In genomic region chr2:102179061-102179460, GRCh38 we compare ENCODE assay signal across 36 cellular contexts. TPM values are rescaled to one million over a fixed set of nuclear protein-coding genes. Genes with fewer than 3 reads are reported as not detected.
"Had no signal": no experiment of that assay in that cellular context is flagged by ENCODE, and none has a peak within 500 bp of the region (broad histone marks: within the 10 kb centered on the region; RNA-seq: fewer than 3 reads in every experiment).

No MANE protein-coding gene starts in this region.

- H3K9ac ChIP-seq: KMS-11 had no signal

- DNase-seq: Karpas-422, MM.1S, MV-4-11, NCI-H1092, NCI-H1105, NCI-H1436, NCI-H146, NCI-H1694, NCI-H187, NCI-H1930, NCI-H2029 treated with DMSO at 0.1 percent for 48 hours, NCI-H2081 treated with DMSO at 0.1 percent for 48 hours, NCI-H2107, NCI-H2171, NCI-H226, NCI-H446 treated with DMSO at 0.1 percent for 48 hours, NCI-H510A, NCI-H524, NCI-H526, NCI-H69, NCI-H748 treated with DMSO at 0.1 percent for 48 hours, NCI-H82, PC-9, SHP77, SIG-M5, SJCRH30 had no signal

- H3K4me1 ChIP-seq: SJCRH30 had no signal

- H3K4me2 ChIP-seq: KMS-11, PC-9 had no signal

- H3K9me3 ChIP-seq: SJCRH30 had no signal

- H2AFZ ChIP-seq: PC-9 had no signal

- H3K27ac ChIP-seq: KMS-11, PC-9, RWPE1, SJCRH30, SK-N-MC had no signal

- ATAC-seq: Panc1, Right ventricle myocardium inferior, SK-N-SH treated with all-trans-retinoic acid at 6 μM for 48 hours had no signal

- H3K4me3 ChIP-seq: PC-9, SJCRH30, SK-N-MC had no signal

- H3K36me3 ChIP-seq: SJCRH30 had no signal

RNA-seq across cellular contexts. Expression of gene IL1RL2, which starts 7.8 kb away (rescaled TPM):
- total RNA-seq: MCF 10A, OCI-LY7, Right ventricle myocardium inferior, RPMI7951, SJCRH30, SK-MEL-5 had no signal

RNA-seq across cellular contexts. Expression of gene IL1R1, which starts 36.5 kb away (rescaled TPM):
- total RNA-seq: OCI-LY7 had no signal
